Comparison of ENCODE assay signal across 11 cellular contexts in the genomic region with DNA sequence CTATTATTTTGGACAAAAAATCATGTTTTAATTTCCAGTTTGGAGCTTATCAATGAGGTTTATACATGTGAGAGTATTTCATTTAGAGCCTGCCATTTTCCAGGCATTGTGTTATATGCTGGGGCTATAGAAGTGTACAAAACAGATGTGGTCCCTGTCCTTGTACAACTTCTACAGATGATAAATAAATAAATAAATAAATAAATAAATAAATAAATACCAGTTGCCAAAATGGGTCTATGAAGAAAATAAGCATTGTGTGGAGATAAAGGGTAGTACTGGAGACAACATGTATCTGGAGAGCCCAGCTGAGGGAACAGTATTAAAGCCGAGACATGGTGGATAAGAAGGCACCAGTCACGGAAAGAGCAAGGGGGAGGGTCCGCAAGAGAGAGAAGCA.
"Had no signal": no experiment of that assay in that cellular context is flagged by ENCODE, and none has a peak within 500 bp of the region (broad histone marks: within the 10 kb centered on the region; RNA-seq: fewer than 3 reads in every experiment).

No MANE protein-coding gene starts in this region.

- FAIRE-seq: H1, H54 had no signal

- H3K27ac ChIP-seq: GM23248 had no signal

- ATAC-seq: GM23338, HCT116 had no signal

- H3K4me2 ChIP-seq: GM23338 had no signal

- H3K36me3 ChIP-seq: HAP-1 had no signal

- H3K9me3 ChIP-seq: HAP-1 had no signal

- DNase-seq: GM23248, GOT3, H7, H9, HCEC 1CT, HFFc6 had no signal

- H3K4me3 ChIP-seq: GM23248, GM23338, HAP-1 had no signal

- H3K4me1 ChIP-seq: HAP-1 had no signal
